Comparison of ENCODE assay signal across 7 cellular contexts in genomic region chr22:21666786-21667185, GRCh38. TPM values are rescaled to one million over a fixed set of nuclear protein-coding genes. Genes with fewer than 3 reads are reported as not detected.
DNase-seq lines count a peak whose midpoint lies in the region; ATAC-seq and TF ChIP-seq lines count a peak whose summit lies in the region.

No MANE protein-coding gene starts in this region.

- peak overlapping the region; percentile 81; the same call in 1 of the 2 replicates for H3K27ac ChIP-seq in HCT116 (ENCODE audit: low read depth, low read length)
- H3K27ac ChIP-seq in smooth muscle cell (ENCODE audit: low read depth) = no peak overlapping the region

- peak overlapping the region; percentile 88 for H3K9ac ChIP-seq in HCT116 (ENCODE audit: low read length)
- peak overlapping the region; percentile 93 for H3K9ac ChIP-seq in smooth muscle cell (ENCODE audit: low read depth)

- H3K9me3 Mint-ChIP-seq in glutamatergic neuron (ENCODE audit: unreplicated experiment) = peaks cover 18% of the 10 kb centered on the region

- WGBS in smooth muscle cell (ENCODE audit: low lambda C conversion rate) = 71% methylated on average over 16 of the region's 16 CpGs

- peak overlapping the region; percentile 94 to 99 for H3K4me3 ChIP-seq in HCT116 (replicated peaks in 1 of 2; ENCODE audit: low read depth in 1 of 2, low read length in 2 of 2)
- H3K4me3 ChIP-seq in smooth muscle cell = peak overlapping the region; percentile 96

- H3K36me3 ChIP-seq in HCT116 (ENCODE audit: control insufficient read depth in 1 of 2, insufficient read depth in 2 of 2, low read length in 2 of 2) = peaks cover 9 to 17% of the 10 kb centered on the region in 2 experiments; a peak in 3 of 4 replicates
- no peaks in the 10 kb centered on the region for H3K36me3 ChIP-seq in smooth muscle cell (ENCODE audit: low read depth)

- ATAC-seq in HCT116 = no peak
- ATAC-seq in T-helper 17 cell = no peak
- no peak for ATAC-seq in HG02970 (IDR thresholded peaks at IDR 0.05; ENCODE audit: low FRiP score, unreplicated experiment)
- ATAC-seq in GM21717 (IDR thresholded peaks at IDR 0.05; ENCODE audit: unreplicated experiment) = no peak

- H3K4me1 ChIP-seq in HCT116 (ENCODE audit: control insufficient read depth in 1 of 2, insufficient read depth in 2 of 2, low read length in 2 of 2) (peaks cover 9 to 17% of the 10 kb centered on the region in 2 experiments; a peak in 3 of 4 replicates), smooth muscle cell (ENCODE audit: low read depth) (peaks cover 5% of the 10 kb centered on the region)

- no peak for TF ChIP-seq RAD21 in HCT116 (IDR thresholded peaks at IDR 0.05; ENCODE audit: low read depth)

- H3K79me2 ChIP-seq in HCT116 (ENCODE audit: insufficient read depth, low read length) (peaks cover 39% of the 10 kb centered on the region), smooth muscle cell (ENCODE audit: low read depth) (peaks cover 10% of the 10 kb centered on the region)

- DNase-seq in HCT116 (ENCODE audit: low read depth, low spot score) (no peak), T-helper 17 cell (no peak), glutamatergic neuron (no peak), smooth muscle cell (lab: John Stamatoyannopoulos, UW; ENCODE audit: unreplicated experiment) (no peak), DMS 273 (lab: John Stamatoyannopoulos, UW; ENCODE audit: unreplicated experiment) (no peak)

- H3K4me2 ChIP-seq in HCT116 (ENCODE audit: low read length) (peak overlapping the region; percentile 72), smooth muscle cell (peak overlapping the region; percentile 95)

- H3K27me3 Mint-ChIP-seq in T-helper 17 cell (no peaks in the 10 kb centered on the region), glutamatergic neuron (ENCODE audit: unreplicated experiment) (peaks cover 12% of the 10 kb centered on the region)

- intact Hi-C loops in HCT116 (cut with micrococcal nuclease) = no loop called here

- no peaks in the 10 kb centered on the region for H3K9me2 ChIP-seq in HCT116 (ENCODE audit: insufficient read depth)

- peaks cover 22% of the 10 kb centered on the region for H3K4me1 Mint-ChIP-seq in T-helper 17 cell
- no peaks in the 10 kb centered on the region for H3K4me1 Mint-ChIP-seq in glutamatergic neuron (ENCODE audit: low read depth, unreplicated experiment)

- TF ChIP-seq POLR2A in HCT116 (IDR thresholded peaks at IDR 0.05; ENCODE audit: borderline replicate concordance, extremely low read depth, insufficient read depth, insufficient read length) = no peak

- H4K20me1 ChIP-seq in HCT116 (ENCODE audit: insufficient read depth) (no peaks in the 10 kb centered on the region), smooth muscle cell (ENCODE audit: low read depth) (peaks cover 4% of the 10 kb centered on the region)

- H3F3A ChIP-seq in smooth muscle cell (ENCODE audit: low read depth) = no peaks in the 10 kb centered on the region

- CTCF ChIA-PET in HCT116 (lab: Charles Lee) = no interaction called here

- peak overlapping the region; percentile 99 for H3K4me3 Mint-ChIP-seq in T-helper 17 cell
- H3K4me3 Mint-ChIP-seq in glutamatergic neuron (ENCODE audit: unreplicated experiment) = peak overlapping the region; percentile 96

- H3K36me3 Mint-ChIP-seq in T-helper 17 cell (ENCODE audit: low read depth) (no peaks in the 10 kb centered on the region), glutamatergic neuron (ENCODE audit: unreplicated experiment) (no peaks in the 10 kb centered on the region)

- no peaks in the 10 kb centered on the region for H3K9me3 ChIP-seq in HCT116 (ENCODE audit: control insufficient read depth in 1 of 2, insufficient read depth in 1 of 2, low read depth in 1 of 2, low read length in 2 of 2)
- no peaks in the 10 kb centered on the region for H3K9me3 ChIP-seq in T-helper 17 cell (ENCODE audit: control insufficient read depth, low read length, poor library complexity, severe bottlenecking)
- H3K9me3 ChIP-seq in smooth muscle cell (replicated peaks; ENCODE audit: low read depth) = no peaks in the 10 kb centered on the region

- POLR2A ChIA-PET in HCT116 (lab: Charles Lee) = interaction anchor here (1.0 kb wide), 1 partner anchor 8 kb away, joined by 3 read pairs; no protein-coding TSS in a partner anchor

- no peak for TF ChIP-seq CTCF in HCT116 (IDR thresholded peaks at IDR 0.05 in 2 of 3, conservative IDR thresholded peaks at IDR 0.05 in 1 of 3; ENCODE audit: borderline replicate concordance in 1 of 3, insufficient read depth in 1 of 3, low read depth in 2 of 3, low read length in 2 of 3)
- TF ChIP-seq CTCF in glutamatergic neuron (IDR thresholded peaks at IDR 0.05; ENCODE audit: partially characterized antibody, unreplicated experiment) = no peak
- no peak for TF ChIP-seq CTCF in smooth muscle cell (IDR thresholded peaks at IDR 0.05; ENCODE audit: borderline replicate concordance, insufficient read depth, poor library complexity, severe bottlenecking)

- H2AFZ ChIP-seq in HCT116 (ENCODE audit: low read depth, low read length, poor library complexity, severe bottlenecking) (no peak overlapping the region), smooth muscle cell (ENCODE audit: low read depth) (no peak overlapping the region)

- H3K27me3 ChIP-seq in HCT116 (ENCODE audit: insufficient read depth, low read length) (no peaks in the 10 kb centered on the region), smooth muscle cell (ENCODE audit: low read depth) (no peaks in the 10 kb centered on the region)

- RAD21 ChIA-PET in HCT116 (lab: Charles Lee; ENCODE audit: low non-redundant PET in 1 of 2, low total read pairs in 2 of 2, uncharacterized antibody in 2 of 2, unreplicated experiment in 2 of 2) = no interaction called here

- BruUV-seq in HCT116 (replicated peaks; lab: Mats Ljungman, UMichigan) = no TSS peak

- H3K27ac Mint-ChIP-seq in T-helper 17 cell = peak overlapping the region; percentile 95
- peak overlapping the region; percentile 85 for H3K27ac Mint-ChIP-seq in glutamatergic neuron (ENCODE audit: unreplicated experiment)

TF ChIP-seq in HCT116, 20 proteins besides CTCF, POLR2A, EP300 and RAD21:
- TF ChIP-seq SRF (IDR thresholded peaks at IDR 0.05; ENCODE audit: low read depth) (no peak), ZFX (IDR thresholded peaks at IDR 0.05) (no peak), CEBPB (IDR thresholded peaks at IDR 0.05; ENCODE audit: low read depth) (no peak), YY1 (IDR thresholded peaks at IDR 0.05; ENCODE audit: extremely low read depth, insufficient replicate concordance, low read depth, low read length) (no peak), TCF7L2 (IDR thresholded peaks at IDR 0.05; ENCODE audit: borderline replicate concordance, extremely low read depth, insufficient read depth, insufficient read length) (no peak), ELF1 (IDR thresholded peaks at IDR 0.05; ENCODE audit: borderline replicate concordance, low read depth) (no peak), JUND (IDR thresholded peaks at IDR 0.05) (no peak), ZNF274 (IDR thresholded peaks at IDR 0.05; ENCODE audit: low read depth, low read length) (no peak)
- TF ChIP-seq, protein P1, sequence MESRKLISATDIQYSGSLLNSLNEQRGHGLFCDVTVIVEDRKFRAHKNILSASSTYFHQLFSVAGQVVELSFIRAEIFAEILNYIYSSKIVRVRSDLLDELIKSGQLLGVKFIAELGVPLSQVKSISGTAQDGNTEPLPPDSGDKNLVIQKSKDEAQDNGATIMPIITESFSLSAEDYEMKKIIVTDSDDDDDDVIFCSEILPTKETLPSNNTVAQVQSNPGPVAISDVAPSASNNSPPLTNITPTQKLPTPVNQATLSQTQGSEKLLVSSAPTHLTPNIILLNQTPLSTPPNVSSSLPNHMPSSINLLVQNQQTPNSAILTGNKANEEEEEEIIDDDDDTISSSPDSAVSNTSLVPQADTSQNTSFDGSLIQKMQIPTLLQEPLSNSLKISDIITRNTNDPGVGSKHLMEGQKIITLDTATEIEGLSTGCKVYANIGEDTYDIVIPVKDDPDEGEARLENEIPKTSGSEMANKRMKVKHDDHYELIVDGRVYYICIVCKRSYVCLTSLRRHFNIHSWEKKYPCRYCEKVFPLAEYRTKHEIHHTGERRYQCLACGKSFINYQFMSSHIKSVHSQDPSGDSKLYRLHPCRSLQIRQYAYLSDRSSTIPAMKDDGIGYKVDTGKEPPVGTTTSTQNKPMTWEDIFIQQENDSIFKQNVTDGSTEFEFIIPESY (IDR thresholded peaks at IDR 0.05; ENCODE audit: extremely low read depth, insufficient replicate concordance, low read length) = no peak

RNA-seq across cellular contexts. Expression of gene PPIL2, which starts 1.0 kb away (rescaled TPM):
- total RNA-seq in HCT116 (2021; ENCODE audit: unreplicated experiment) (46.1 TPM), T-helper 17 cell (10 to 100 TPM; 59.4 to 69.3 TPM), glutamatergic neuron (ENCODE audit: unreplicated experiment) (61.6 TPM), smooth muscle cell (16.3 and 19.2 TPM in 2 replicates)
- 34.7 and 35.2 TPM in 2 replicates for polyA plus RNA-seq in HCT116 (2012)
- polyA plus RNA-seq in smooth muscle cell = 23.7 and 29.6 TPM in 2 replicates

RNA-seq across cellular contexts. Expression of gene SDF2L1, which starts 24.7 kb away (rescaled TPM):
- 86.2 TPM for total RNA-seq in HCT116 (2021; ENCODE audit: unreplicated experiment)
- polyA plus RNA-seq in HCT116 (2012) = 66.8 and 101 TPM in 2 replicates
- 10 to 100 TPM; 25.6 to 30.1 TPM for total RNA-seq in T-helper 17 cell
- 24.0 TPM for total RNA-seq in glutamatergic neuron (ENCODE audit: unreplicated experiment)
- 13.3 and 24.9 TPM in 2 replicates for total RNA-seq in smooth muscle cell
- polyA plus RNA-seq in smooth muscle cell = 80.1 and 102 TPM in 2 replicates

RNA-seq across cellular contexts. Expression of gene CCDC116, which starts 34.2 kb away (rescaled TPM):
- 0.66 TPM for total RNA-seq in HCT116 (2021; ENCODE audit: unreplicated experiment)
- 0.19 and 0.40 TPM in 2 replicates for polyA plus RNA-seq in HCT116 (2012)
- under 1 TPM in 1 of 2 donors, not detected in 1; 0.13 TPM for total RNA-seq in T-helper 17 cell
- total RNA-seq in glutamatergic neuron (ENCODE audit: unreplicated experiment) = 0.71 TPM
- 0.40 and 1.8 TPM in 2 replicates for total RNA-seq in smooth muscle cell
- polyA plus RNA-seq in smooth muscle cell = not detected in 2 replicates

RNA-seq across cellular contexts. Expression of gene YDJC, which starts 37.0 kb away (rescaled TPM):
- total RNA-seq in HCT116 (2021; ENCODE audit: unreplicated experiment) (78.3 TPM), T-helper 17 cell (10 to 100 TPM; 28.3 to 31.0 TPM), glutamatergic neuron (ENCODE audit: unreplicated experiment) (10.3 TPM), smooth muscle cell (12.0 and 19.3 TPM in 2 replicates)
- polyA plus RNA-seq in HCT116 (2012) = 65.4 and 68.8 TPM in 2 replicates
- 15.2 and 17.2 TPM in 2 replicates for polyA plus RNA-seq in smooth muscle cell
